Comparison of ENCODE assay signal across 23 cellular contexts in the genomic region with DNA sequence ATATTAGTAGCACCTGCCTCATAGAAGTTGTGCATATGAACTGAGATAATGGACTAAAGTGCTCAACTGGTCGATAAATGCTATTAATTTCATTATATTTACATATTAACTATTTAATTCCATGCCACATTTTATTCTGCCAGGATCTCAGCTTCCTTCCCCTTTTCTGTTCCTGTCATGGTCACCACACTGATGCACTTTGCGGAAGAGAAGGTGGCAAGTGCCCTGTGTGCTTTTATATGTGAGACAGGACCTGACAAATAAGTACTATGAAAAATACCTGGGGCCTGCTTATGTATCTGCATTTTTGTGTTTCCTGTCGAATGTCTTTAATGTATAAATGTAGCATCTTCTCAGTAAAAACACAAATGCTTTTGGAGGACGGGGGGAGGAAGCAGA. TPM values are rescaled to one million over a fixed set of nuclear protein-coding genes. Genes with fewer than 3 reads are reported as not detected.
A peak's percentile ranks its signal among the peaks of the same experiment; 100 is the strongest.
DNase-seq lines count a peak whose midpoint lies in the region; ATAC-seq and TF ChIP-seq lines count a peak whose summit lies in the region.
"Had no signal": no experiment of that assay in that cellular context is flagged by ENCODE, and none has a peak within 500 bp of the region (broad histone marks: within the 10 kb centered on the region; RNA-seq: fewer than 3 reads in every experiment).

No MANE protein-coding gene starts in this region.

- H3K9me3 Mint-ChIP-seq in CD14-positive monocyte = peaks cover 0 to 3% (median 0%) of the 10 kb centered on the region in 7 donors
- H3K9me3 Mint-ChIP-seq in nephron = no peaks in the 10 kb centered on the region
- H3K9me3 Mint-ChIP-seq: activated naive CD4-positive, alpha-beta T cell treated with anti-CD3 and anti-CD28 coated beads, Interleukin-2, amount 10 ng/mL, durations not matched to agents 7 days and 5 days; natural killer cell treated with Interleukin-12 subunit alpha and Interleukin-12 subunit beta and Interleukin-15 and Interleukin-18, amount 100 ng/mL, for 72 hours had no signal

- intact Hi-C loops in CD14-positive monocyte (cut with micrococcal nuclease) = no loop called here

- no peak for TF ChIP-seq CTCF in CD14-positive monocyte (IDR thresholded peaks at IDR 0.05)
- TF ChIP-seq CTCF in VCaP (conservative IDR thresholded peaks at IDR 0.05) = no peak
- TF ChIP-seq CTCF in nephron (IDR thresholded peaks at IDR 0.05; ENCODE audit: unreplicated experiment in 3 of 3) = no peak

- no peaks in the 10 kb centered on the region for H3K9me3 ChIP-seq in HUES48 (ENCODE audit: control insufficient read depth, insufficient read depth, low read length)
- H3K9me3 ChIP-seq: testis had no signal

- H3K27me3 Mint-ChIP-seq in CD14-positive monocyte (ENCODE audit: low read depth in 3 of 3) = peaks cover 1 to 2% (median 2%) of the 10 kb centered on the region in 3 donors
- H3K27me3 Mint-ChIP-seq in nephron (ENCODE audit: low read depth) = peaks cover 18% of the 10 kb centered on the region
- H3K27me3 Mint-ChIP-seq: activated naive CD4-positive, alpha-beta T cell treated with anti-CD3 and anti-CD28 coated beads, Interleukin-2, amount 10 ng/mL, durations not matched to agents 7 days and 5 days; natural killer cell treated with Interleukin-12 subunit alpha and Interleukin-12 subunit beta and Interleukin-15 and Interleukin-18, amount 100 ng/mL, for 72 hours had no signal

- peaks cover 15% of the 10 kb centered on the region for H3K4me1 ChIP-seq in HUES48 (ENCODE audit: control insufficient read depth, insufficient read depth, low read length)

- peak; percentile 43 for DNase-seq in CD14-positive monocyte (ENCODE audit: low spot score)
- DNase-seq in activated CD8-positive, alpha-beta memory T cell treated with anti-CD3 and anti-CD28 coated beads, Interleukin-2, amount 50 U/mL, for 4 hours = no peak
- DNase-seq: activated CD4-positive, alpha-beta T cell treated with anti-CD3 and anti-CD28 coated beads, Interleukin-2, amount 50 U/mL, for 4 hours; activated naive CD4-positive, alpha-beta T cell treated with anti-CD3 and anti-CD28 coated beads, Interleukin-2, amount 10 ng/mL, durations not matched to agents 7 days and 5 days; Calu3; DND-41; effector memory CD4-positive, alpha-beta T cell; NCI-H1048; NCI-H1694; SHP77; stimulated activated CD4-positive, alpha-beta T cell treated with anti-CD3 and anti-CD28 coated beads, Interleukin-15, amount 100 ng/mL, for 24 hours; stimulated activated naive CD4-positive, alpha-beta T cell treated with Interleukin-2 at 50 U/mL for 16 hours; T1000; testis had no signal

- H3K27ac Mint-ChIP-seq in CD14-positive monocyte (no peak overlapping the region), nephron (peak overlapping the region in 2 of 3 experiments; percentile 4 to 29)
- H3K27ac Mint-ChIP-seq: activated naive CD4-positive, alpha-beta T cell treated with anti-CD3 and anti-CD28 coated beads, Interleukin-2, amount 10 ng/mL, durations not matched to agents 7 days and 5 days had no signal

- no peak for ATAC-seq in HG03108 (IDR thresholded peaks at IDR 0.05; ENCODE audit: unreplicated experiment)
- no peak for ATAC-seq in HG03442 (IDR thresholded peaks at IDR 0.05; ENCODE audit: unreplicated experiment)
- ATAC-seq in HG02759 (IDR thresholded peaks at IDR 0.05; ENCODE audit: unreplicated experiment) = no peak
- ATAC-seq: GM12878; natural killer cell treated with Interleukin-12 subunit alpha and Interleukin-12 subunit beta and Interleukin-15 and Interleukin-18, amount 100 ng/mL, for 72 hours had no signal

- no peak overlapping the region for H3K4me3 ChIP-seq in HUES48 (ENCODE audit: low read depth, low read length)
- H3K4me3 ChIP-seq: GM12878, testis had no signal

- no peaks in the 10 kb centered on the region; the same call in 1 of the 2 replicates for H3K27me3 ChIP-seq in HUES48 (ENCODE audit: control insufficient read depth, insufficient read depth, low read length)
- H3K27me3 ChIP-seq: testis had no signal

- peaks cover 11% of the 10 kb centered on the region for H3K4me1 Mint-ChIP-seq in CD14-positive monocyte
- peaks cover 62% of the 10 kb centered on the region for H3K4me1 Mint-ChIP-seq in nephron

- no peaks in the 10 kb centered on the region for H3K36me3 ChIP-seq in HUES48 (ENCODE audit: control insufficient read depth, insufficient read depth, low read length)

- H3K36me3 Mint-ChIP-seq in CD14-positive monocyte = no peaks in the 10 kb centered on the region
- H3K36me3 Mint-ChIP-seq in nephron (ENCODE audit: low read depth) = no peaks in the 10 kb centered on the region
- H3K36me3 Mint-ChIP-seq: natural killer cell treated with Interleukin-12 subunit alpha and Interleukin-12 subunit beta and Interleukin-15 and Interleukin-18, amount 100 ng/mL, for 72 hours had no signal

- H3K9ac ChIP-seq in HUES48 (ENCODE audit: low read depth, low read length) = no peak overlapping the region

- H3K4me3 Mint-ChIP-seq in CD14-positive monocyte (no peak overlapping the region), nephron (no peak overlapping the region)
- H3K4me3 Mint-ChIP-seq: activated naive CD4-positive, alpha-beta T cell treated with anti-CD3 and anti-CD28 coated beads, Interleukin-2, amount 10 ng/mL, durations not matched to agents 7 days and 5 days; natural killer cell treated with Interleukin-12 subunit alpha and Interleukin-12 subunit beta and Interleukin-15 and Interleukin-18, amount 100 ng/mL, for 72 hours had no signal

- H3K27ac ChIP-seq in HUES48 (ENCODE audit: low read depth, low read length) = peak overlapping the region; percentile 56
- peak overlapping the region; percentile 92 for H3K27ac ChIP-seq in VCaP
- H3K27ac ChIP-seq: C4-2B, testis had no signal

RNA-seq across cellular contexts. Expression of a gene that starts 12.2 kb away (rescaled TPM):
- 10 to 100 TPM in 1 of 2 donors, 1 to 10 TPM in 1; 8.2 to 13.3 TPM for polyA plus RNA-seq in CD14-positive monocyte

RNA-seq across cellular contexts. Expression of a gene that starts 47.8 kb away (rescaled TPM):
- 1 to 10 TPM; 1.3 to 2.7 TPM for polyA plus RNA-seq in CD14-positive monocyte

Comparison
In these comparisons a context has a peak if more than half of its experiments do, and no peak if none do; other contexts are left out.
1. H3K27ac Mint-ChIP-seq: peak in nephron (2 of 3); none in CD14-positive monocyte (0 of 7).